In the genomic region with DNA sequence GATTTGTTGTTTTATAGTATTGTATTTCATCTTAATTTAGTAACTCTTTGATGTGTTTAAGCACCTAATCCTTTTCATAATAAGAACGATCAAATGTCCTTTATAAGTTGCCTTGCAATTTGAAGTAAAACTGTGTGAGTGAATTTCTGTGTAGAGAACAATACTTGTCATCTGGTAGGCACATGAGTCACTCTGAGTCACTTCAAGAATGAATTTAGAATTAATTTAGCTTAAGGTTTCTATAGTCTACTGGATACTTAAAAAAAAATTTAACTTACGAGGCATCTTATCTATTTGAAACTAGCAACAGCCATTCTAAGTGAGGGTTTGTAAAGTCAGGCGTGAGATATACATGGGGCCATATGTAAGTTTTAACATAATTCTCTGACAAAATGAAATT, we compare ENCODE assay signal across 11 cellular contexts.
DNase-seq lines count a peak whose midpoint lies in the region; ATAC-seq and TF ChIP-seq lines count a peak whose summit lies in the region.
"Had no signal": no experiment of that assay in that cellular context is flagged by ENCODE, and none has a peak within 500 bp of the region (broad histone marks: within the 10 kb centered on the region; RNA-seq: fewer than 3 reads in every experiment).

No MANE protein-coding gene starts in this region.

- H3K27me3 ChIP-seq in SK-N-SH (ENCODE audit: insufficient read depth) (no peaks in the 10 kb centered on the region), stomach (no peaks in the 10 kb centered on the region)
- H3K27me3 ChIP-seq: BLaER1 had no signal

- peaks cover 38% of the 10 kb centered on the region for H3K27me3 Mint-ChIP-seq in activated CD4-positive, alpha-beta T cell treated with anti-CD3 and anti-CD28 coated beads for 36 hours

- TF ChIP-seq RAD21 in SK-N-SH (IDR thresholded peaks at IDR 0.05; ENCODE audit: low read length): no peak

- H3K36me3 Mint-ChIP-seq in activated CD4-positive, alpha-beta T cell treated with anti-CD3 and anti-CD28 coated beads for 36 hours (ENCODE audit: low read depth): no peaks in the 10 kb centered on the region

- TF ChIP-seq EP300 in SK-N-SH (IDR thresholded peaks at IDR 0.05; ENCODE audit: borderline replicate concordance in 1 of 2, low read depth in 1 of 2, low read length in 1 of 2): peak in 1 of 2 experiments; percentile 55; a peak in 1 of 4 replicates
- TF ChIP-seq EP300 in stomach (IDR thresholded peaks at IDR 0.05): no peak

- no peaks in the 10 kb centered on the region for H3K36me3 ChIP-seq in SK-N-SH (replicated peaks in 1 of 2; ENCODE audit: control insufficient read depth in 1 of 2, insufficient read depth in 2 of 2, low read length in 1 of 2)
- no peaks in the 10 kb centered on the region for H3K36me3 ChIP-seq in stomach
- H3K36me3 ChIP-seq: BLaER1 had no signal

- peaks cover 12 to 23% of the 10 kb centered on the region in 2 experiments for H3K4me1 ChIP-seq in SK-N-SH (ENCODE audit: control insufficient read depth in 1 of 2, insufficient read depth in 2 of 2, low read depth in 1 of 2, low read length in 1 of 2)
- H3K4me1 ChIP-seq in stomach: peaks cover 5 to 50% (median 25%) of the 10 kb centered on the region in 4 donors

- H3K4me1 Mint-ChIP-seq in activated CD4-positive, alpha-beta T cell treated with anti-CD3 and anti-CD28 coated beads for 36 hours: peaks cover 17% of the 10 kb centered on the region

- H3K27ac Mint-ChIP-seq in activated CD4-positive, alpha-beta T cell treated with anti-CD3 and anti-CD28 coated beads for 36 hours: no peak overlapping the region

- H3K4me3 Mint-ChIP-seq in activated CD4-positive, alpha-beta T cell treated with anti-CD3 and anti-CD28 coated beads for 36 hours: no peak overlapping the region

- H3K27ac ChIP-seq in SK-N-SH (ENCODE audit: low read depth in 2 of 2, low read length in 1 of 2): peak overlapping the region in 1 of 2 experiments; percentile 61; a peak in 2 of 4 replicates
- peak overlapping the region in 3 of 5 donors; percentile 57 to 68 (median 60) for H3K27ac ChIP-seq in stomach
- H3K27ac ChIP-seq: BLaER1 had no signal

- no peaks in the 10 kb centered on the region for H4K20me1 ChIP-seq in SK-N-SH (ENCODE audit: insufficient read depth)

- H3K9ac ChIP-seq in SK-N-SH: no peak overlapping the region; the same call in 1 of the 2 replicates
- H3K9ac ChIP-seq: BLaER1 had no signal

- H3K4me3 ChIP-seq in SK-N-SH (ENCODE audit: low read depth in 2 of 2, low read length in 1 of 2): no peak overlapping the region
- H3K4me3 ChIP-seq in foreskin fibroblast (ENCODE audit: low read depth in 1 of 2, low read length in 2 of 2): peak overlapping the region in 1 of 2 donors; percentile 47
- no peak overlapping the region for H3K4me3 ChIP-seq in stomach
- H3K4me3 ChIP-seq: BLaER1 had no signal

- H3K4me2 ChIP-seq in SK-N-SH: peak overlapping the region; percentile 53

- peaks cover 4% of the 10 kb centered on the region for H3F3A ChIP-seq in SK-N-SH (replicated peaks; ENCODE audit: insufficient read depth)

- 6% methylated on average over 3 of the region's 3 CpGs for whole genome bisulfite sequencing in SK-N-SH (ENCODE audit: low lambda C conversion rate)
- 54 to 67% (median 60%) methylated on average over 3 of the region's 3 CpGs for WGBS in stomach, 5 donors

- no peak overlapping the region for H2AFZ ChIP-seq in SK-N-SH (ENCODE audit: low read depth)

- POLR2A ChIA-PET in activated CD4-positive, alpha-beta T cell treated with anti-CD3 and anti-CD28 coated beads for 36 hours (lab: Charles Lee): interaction anchor here (0.6 to 0.7 kb wide), 2 partner anchors 68 to 1123 kb away, joined by 3 to 4 read pairs; no protein-coding TSS in a partner anchor
- POLR2A ChIA-PET in SK-N-SH (lab: Yijun Ruan, JAX): no interaction called here

- no peak for DNase-seq in activated CD4-positive, alpha-beta T cell treated with anti-CD3 and anti-CD28 coated beads for 36 hours
- no peak for DNase-seq in activated CD4-positive, alpha-beta T cell treated with anti-CD3 and anti-CD28 coated beads for 1 hour
- DNase-seq in SK-N-SH (no peak), foreskin fibroblast (peak; percentile 63 to 84), stomach (no peak), NCI-H82 (lab: John Stamatoyannopoulos, UW) (no peak)
- DNase-seq: activated T-cell treated with anti-CD3 and anti-CD28 coated beads, Interleukin-2, amount 50 U/mL, for 48 hours; NCI-H1105 had no signal

- intact Hi-C loops in activated CD4-positive, alpha-beta T cell treated with anti-CD3 and anti-CD28 coated beads for 36 hours (cut with DNase I, micrococcal nuclease): loop anchor here in 1 of 2 experiments (1.0 kb wide), 1 partner anchor 67 kb away; no protein-coding TSS in a partner anchor
- intact Hi-C loops in stomach (cut with DNase I; ENCODE audit: low total_unique reads): loop anchor here (10.0 kb wide), 1 partner anchor 58 kb away; no protein-coding TSS in a partner anchor

- H3K9me3 Mint-ChIP-seq in activated CD4-positive, alpha-beta T cell treated with anti-CD3 and anti-CD28 coated beads for 36 hours (ENCODE audit: low read depth): no peaks in the 10 kb centered on the region

- no peak for TF ChIP-seq POLR2A in stomach (IDR thresholded peaks at IDR 0.05)

- H3K79me2 ChIP-seq in SK-N-SH (ENCODE audit: insufficient read depth): peaks cover 13% of the 10 kb centered on the region; the same call in 1 of the 2 replicates

- ATAC-seq in activated CD4-positive, alpha-beta T cell treated with anti-CD3 and anti-CD28 coated beads for 36 hours: peak; percentile 73
- ATAC-seq in HG02884 (IDR thresholded peaks at IDR 0.05; ENCODE audit: unreplicated experiment) (no peak), GM19467 (IDR thresholded peaks at IDR 0.05; ENCODE audit: unreplicated experiment) (no peak)

- H3K9me3 ChIP-seq in SK-N-SH: no peaks in the 10 kb centered on the region
- no peaks in the 10 kb centered on the region for H3K9me3 ChIP-seq in stomach
- H3K9me3 ChIP-seq: BLaER1 had no signal

- TF ChIP-seq CTCF in SK-N-SH (IDR thresholded peaks at IDR 0.05) (no peak), foreskin fibroblast (IDR thresholded peaks at IDR 0.05; ENCODE audit: low read depth, low read length) (no peak), stomach (IDR thresholded peaks at IDR 0.05) (no peak)

- CTCF ChIA-PET in activated CD4-positive, alpha-beta T cell treated with anti-CD3 and anti-CD28 coated beads for 36 hours (lab: Charles Lee): interaction anchor here (0.6 to 1.0 kb wide), 4 partner anchors 20 to 64 kb away, joined by 3 to 5 read pairs (median 4); no protein-coding TSS in a partner anchor
- CTCF ChIA-PET in SK-N-SH (lab: Yijun Ruan, JAX): no interaction called here

- H3K9me2 ChIP-seq in SK-N-SH: no peaks in the 10 kb centered on the region

TF ChIP-seq in SK-N-SH, 30 proteins besides CTCF, POLR2A, EP300 and RAD21 (continues in another document):
- no peak for TF ChIP-seq CHD2 (IDR thresholded peaks at IDR 0.05; ENCODE audit: low read length, partially characterized antibody)
- TF ChIP-seq, protein P1, sequence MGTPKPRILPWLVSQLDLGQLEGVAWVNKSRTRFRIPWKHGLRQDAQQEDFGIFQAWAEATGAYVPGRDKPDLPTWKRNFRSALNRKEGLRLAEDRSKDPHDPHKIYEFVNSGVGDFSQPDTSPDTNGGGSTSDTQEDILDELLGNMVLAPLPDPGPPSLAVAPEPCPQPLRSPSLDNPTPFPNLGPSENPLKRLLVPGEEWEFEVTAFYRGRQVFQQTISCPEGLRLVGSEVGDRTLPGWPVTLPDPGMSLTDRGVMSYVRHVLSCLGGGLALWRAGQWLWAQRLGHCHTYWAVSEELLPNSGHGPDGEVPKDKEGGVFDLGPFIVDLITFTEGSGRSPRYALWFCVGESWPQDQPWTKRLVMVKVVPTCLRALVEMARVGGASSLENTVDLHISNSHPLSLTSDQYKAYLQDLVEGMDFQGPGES (IDR thresholded peaks at IDR 0.05; ENCODE audit: low read depth, low read length): no peak
- peak; percentile 80 for TF ChIP-seq TCF12 (IDR thresholded peaks at IDR 0.05)
- TF ChIP-seq NRF1 (IDR thresholded peaks at IDR 0.05; ENCODE audit: low read depth, low read length): no peak
- TF ChIP-seq, protein P2, sequence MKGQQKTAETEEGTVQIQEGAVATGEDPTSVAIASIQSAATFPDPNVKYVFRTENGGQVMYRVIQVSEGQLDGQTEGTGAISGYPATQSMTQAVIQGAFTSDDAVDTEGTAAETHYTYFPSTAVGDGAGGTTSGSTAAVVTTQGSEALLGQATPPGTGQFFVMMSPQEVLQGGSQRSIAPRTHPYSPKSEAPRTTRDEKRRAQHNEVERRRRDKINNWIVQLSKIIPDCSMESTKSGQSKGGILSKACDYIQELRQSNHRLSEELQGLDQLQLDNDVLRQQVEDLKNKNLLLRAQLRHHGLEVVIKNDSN (IDR thresholded peaks at IDR 0.05; ENCODE audit: borderline replicate concordance, low read depth): no peak
- TF ChIP-seq, protein P3, sequence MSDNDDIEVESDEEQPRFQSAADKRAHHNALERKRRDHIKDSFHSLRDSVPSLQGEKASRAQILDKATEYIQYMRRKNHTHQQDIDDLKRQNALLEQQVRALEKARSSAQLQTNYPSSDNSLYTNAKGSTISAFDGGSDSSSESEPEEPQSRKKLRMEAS (IDR thresholded peaks at IDR 0.05; ENCODE audit: low read depth): no peak
- TF ChIP-seq REST (IDR thresholded peaks at IDR 0.05; ENCODE audit: low read depth, low read length): no peak
- no peak for TF ChIP-seq GABPA (IDR thresholded peaks at IDR 0.05; ENCODE audit: low read depth)
- no peak for TF ChIP-seq RCOR1 (IDR thresholded peaks at IDR 0.05; ENCODE audit: low read length)

Comparison
In these comparisons a context has a peak if more than half of its experiments do, and no peak if none do; other contexts are left out.
1. DNase-seq: peak in foreskin fibroblast (2 of 2); none in activated CD4-positive, alpha-beta T cell treated with anti-CD3 and anti-CD28 coated beads for 36 hours (single experiment), activated CD4-positive, alpha-beta T cell treated with anti-CD3 and anti-CD28 coated beads for 1 hour (single experiment), SK-N-SH (single experiment), stomach (single experiment) and NCI-H82 (single experiment).